ENCODE assay signal across 1 cellular context in genomic region chr5:181199881-181200282, GRCh38.
TF ChIP-seq lines count a peak whose summit lies in the region.

No MANE protein-coding gene starts in this region.

TF ChIP-seq in HepG2, 621 proteins besides CTCF, POLR2A, EP300 and RAD21:
- TF ChIP-seq FOSL2 (CRISPR knock-in tag; IDR thresholded peaks at IDR 0.05) (0 out of 2 replicates have a peak, but pooled peaks have one; percentile 32), ZNF44 (CRISPR knock-in tag; IDR thresholded peaks at IDR 0.05) (no peak)
TF ChIP-seq in HepG2: peak in this region for 1.
